10 cellular contexts compared by ENCODE assay signal in genomic region chrX:13008189-13008533, GRCh38. TPM values are rescaled to one million over a fixed set of nuclear protein-coding genes. Genes with fewer than 3 reads are reported as not detected.
DNase-seq lines count a peak whose midpoint lies in the region; ATAC-seq and TF ChIP-seq lines count a peak whose summit lies in the region.
"Had no signal": no experiment of that assay in that cellular context is flagged by ENCODE, and none has a peak within 500 bp of the region (broad histone marks: within the 10 kb centered on the region; RNA-seq: fewer than 3 reads in every experiment).

No MANE protein-coding gene starts in this region.

- no peaks in the 10 kb centered on the region for H3K79me1 ChIP-seq in IMR-90 (ENCODE audit: low read depth in 1 of 2, low read length in 2 of 2)

- in situ Hi-C loops in IMR-90 (cut with MboI; ENCODE audit: low sequenced_read_pairs): no loop called here

- no peaks in the 10 kb centered on the region for H3K9me3 Mint-ChIP-seq in activated CD8-positive, alpha-beta memory T cell treated with anti-CD3 and anti-CD28 coated beads, Interleukin-2, amount 10 ng/mL, durations not matched to agents 7 days and 5 days (ENCODE audit: low read depth)
- H3K9me3 Mint-ChIP-seq in activated T-helper 17 cell treated with anti-CD3 and anti-CD28 coated beads, Interleukin-2, amount 50 U/mL, for 72 hours: no peaks in the 10 kb centered on the region

- TF ChIP-seq POLR2A in IMR-90 (IDR thresholded peaks at IDR 0.05; ENCODE audit: low read depth, low read length) (no peak), stomach (IDR thresholded peaks at IDR 0.05) (no peak)

- H3K14ac ChIP-seq in IMR-90 (replicated peaks; ENCODE audit: low read depth, low read length): no peak overlapping the region

- no peak overlapping the region for H3K23ac ChIP-seq in IMR-90 (ENCODE audit: low read depth, low read length)

- H3K56ac ChIP-seq in IMR-90 (ENCODE audit: extremely low read depth, insufficient read depth, low read length): no peak overlapping the region

- H2BK5ac ChIP-seq in IMR-90 (ENCODE audit: low read depth, low read length, poor library complexity, severe bottlenecking): no peak overlapping the region

- peak overlapping the region; percentile 16 for H2AFZ ChIP-seq in IMR-90 (replicated peaks; ENCODE audit: low read length, poor library complexity)

- H3K27ac ChIP-seq in IMR-90 (ENCODE audit: insufficient read depth, low read length) (peak overlapping the region; percentile 26; the same call in 1 of the 2 replicates), stomach (peak overlapping the region in 4 of 5 donors; percentile 31 to 61 (median 56))
- H3K27ac ChIP-seq: SK-N-MC had no signal

- H3K36me3 Mint-ChIP-seq in activated CD8-positive, alpha-beta memory T cell treated with anti-CD3 and anti-CD28 coated beads, Interleukin-2, amount 10 ng/mL, durations not matched to agents 7 days and 5 days: peaks cover under 1% of the 10 kb centered on the region
- peaks cover 6% of the 10 kb centered on the region for H3K36me3 Mint-ChIP-seq in activated T-helper 17 cell treated with anti-CD3 and anti-CD28 coated beads, Interleukin-2, amount 50 U/mL, for 72 hours (ENCODE audit: low read depth)

- no peak overlapping the region for H3K4me3 ChIP-seq in IMR-90 (ENCODE audit: insufficient read depth, low read depth, low read length)
- H3K4me3 ChIP-seq in stomach: no peak overlapping the region
- H3K4me3 ChIP-seq: SK-N-MC had no signal

- H4K91ac ChIP-seq in IMR-90 (ENCODE audit: insufficient read depth, low read depth, low read length): peak overlapping the region; percentile 30

- no peak for TF ChIP-seq EP300 in stomach (IDR thresholded peaks at IDR 0.05)

- H3K4ac ChIP-seq in IMR-90 (ENCODE audit: low read depth, low read length): peak overlapping the region; percentile 26; the same call in 1 of the 2 replicates

- H4K20me1 ChIP-seq in IMR-90 (ENCODE audit: insufficient read depth, low read length): no peaks in the 10 kb centered on the region

- H3K4me1 Mint-ChIP-seq in activated CD8-positive, alpha-beta memory T cell treated with anti-CD3 and anti-CD28 coated beads, Interleukin-2, amount 10 ng/mL, durations not matched to agents 7 days and 5 days: peaks cover 66% of the 10 kb centered on the region
- peaks cover 37% of the 10 kb centered on the region for H3K4me1 Mint-ChIP-seq in activated T-helper 17 cell treated with anti-CD3 and anti-CD28 coated beads, Interleukin-2, amount 50 U/mL, for 72 hours

- H2BK15ac ChIP-seq in IMR-90 (ENCODE audit: low read depth, low read length): no peak overlapping the region; the same call in 2 of the 3 replicates

- WGBS in IMR-90 (ENCODE audit: extremely low coverage in 2 of 2, insufficient read length in 1 of 2), 2 experiments: no CpG with 5 or more reads among the region's 2 CpGs
- 42 to 52% (median 48%) methylated on average over 2 of the region's 2 CpGs for WGBS in stomach, 5 donors

- no peak for DNase-seq in activated CD8-positive, alpha-beta memory T cell treated with anti-CD3 and anti-CD28 coated beads, Interleukin-2, amount 10 ng/mL, durations not matched to agents 7 days and 5 days
- DNase-seq in activated CD8-positive, alpha-beta memory T cell treated with anti-CD3 and anti-CD28 coated beads, Interleukin-2, amount 50 U/mL, for 4 hours: no peak
- peak; percentile 34 for DNase-seq in IMR-90
- no peak for DNase-seq in stomach
- DNase-seq in SW 1271 (lab: John Stamatoyannopoulos, UW): no peak
- no peak for DNase-seq in activated gamma-delta T cell treated with Interleukin-2 at 50 U/mL for 16 hours
- DNase-seq: NCI-H1048 had no signal

- no peak overlapping the region for H3K4me3 Mint-ChIP-seq in activated CD8-positive, alpha-beta memory T cell treated with anti-CD3 and anti-CD28 coated beads, Interleukin-2, amount 10 ng/mL, durations not matched to agents 7 days and 5 days
- peak overlapping the region; percentile 82 for H3K4me3 Mint-ChIP-seq in activated T-helper 17 cell treated with anti-CD3 and anti-CD28 coated beads, Interleukin-2, amount 50 U/mL, for 72 hours

- CTCF ChIA-PET in activated CD8-positive, alpha-beta memory T cell treated with anti-CD3 and anti-CD28 coated beads, Interleukin-2, amount 10 ng/mL, durations not matched to agents 7 days and 5 days (lab: Charles Lee): no interaction called here
- CTCF ChIA-PET in IMR-90 (lab: Yijun Ruan, JAX): no interaction called here

- no peak overlapping the region for H2AK5ac ChIP-seq in IMR-90 (ENCODE audit: low read depth, low read length)

- peak overlapping the region; percentile 72 for H2BK20ac ChIP-seq in IMR-90 (ENCODE audit: low read depth, low read length)

- dilution Hi-C loops in IMR-90 (cut with HindIII; ENCODE audit: low sequenced_read_pairs, unreplicated experiment): no loop called here

- no peak overlapping the region for H4K5ac ChIP-seq in IMR-90 (ENCODE audit: low read depth, low read length)

- no peak for TF ChIP-seq RAD21 in IMR-90 (IDR thresholded peaks at IDR 0.05; ENCODE audit: low read length)

- TF ChIP-seq CTCF in IMR-90 (conservative IDR thresholded peaks at IDR 0.05; ENCODE audit: low read depth, low read length) (no peak), stomach (IDR thresholded peaks at IDR 0.05) (no peak)

- POLR2A ChIA-PET in IMR-90 (lab: Charles Lee; ENCODE audit: unreplicated experiment): no interaction called here

- H3K27me3 ChIP-seq in IMR-90 (ENCODE audit: control insufficient read depth, insufficient read depth, low read length) (no peaks in the 10 kb centered on the region), stomach (no peaks in the 10 kb centered on the region)

- intact Hi-C loops in IMR-90 (cut with micrococcal nuclease): no loop called here
- intact Hi-C loops in stomach (cut with DNase I; ENCODE audit: low total_unique reads): no loop called here

- H3K36me3 ChIP-seq in IMR-90 (ENCODE audit: control insufficient read depth, insufficient read depth, low read length) (no peaks in the 10 kb centered on the region), stomach (no peaks in the 10 kb centered on the region)

- H3K9me1 ChIP-seq in IMR-90 (ENCODE audit: insufficient read depth, low read length): peaks cover 3% of the 10 kb centered on the region; the same call in 1 of the 2 replicates

- no peak overlapping the region for H3K9ac ChIP-seq in IMR-90 (ENCODE audit: low read depth, low read length)

- H3K18ac ChIP-seq in IMR-90 (ENCODE audit: low read depth, low read length): no peak overlapping the region

- H3K4me1 ChIP-seq in IMR-90 (ENCODE audit: control insufficient read depth, insufficient read depth, low read length): peaks cover 7% of the 10 kb centered on the region
- H3K4me1 ChIP-seq in stomach: peaks cover 0 to 51% (median 26%) of the 10 kb centered on the region in 4 donors

- no peaks in the 10 kb centered on the region for H3K27me3 Mint-ChIP-seq in activated CD8-positive, alpha-beta memory T cell treated with anti-CD3 and anti-CD28 coated beads, Interleukin-2, amount 10 ng/mL, durations not matched to agents 7 days and 5 days
- H3K27me3 Mint-ChIP-seq in activated T-helper 17 cell treated with anti-CD3 and anti-CD28 coated beads, Interleukin-2, amount 50 U/mL, for 72 hours: no peaks in the 10 kb centered on the region

- peak overlapping the region; percentile 32 for H3K4me2 ChIP-seq in IMR-90 (ENCODE audit: low read depth, low read length)

- peak overlapping the region; percentile 42 for H3K27ac Mint-ChIP-seq in activated CD8-positive, alpha-beta memory T cell treated with anti-CD3 and anti-CD28 coated beads, Interleukin-2, amount 10 ng/mL, durations not matched to agents 7 days and 5 days
- no peak overlapping the region for H3K27ac Mint-ChIP-seq in activated T-helper 17 cell treated with anti-CD3 and anti-CD28 coated beads, Interleukin-2, amount 50 U/mL, for 72 hours

- H4K8ac ChIP-seq in IMR-90 (ENCODE audit: low read depth in 2 of 2, low read length in 2 of 2): peak overlapping the region in 1 of 2 experiments; percentile 47; a peak in 1 of 4 replicates

- no TSS peak for BruUV-seq in IMR-90 (replicated peaks; lab: Mats Ljungman, UMichigan)

- ATAC-seq in activated CD8-positive, alpha-beta memory T cell treated with anti-CD3 and anti-CD28 coated beads, Interleukin-2, amount 10 ng/mL, durations not matched to agents 7 days and 5 days: no peak
- ATAC-seq in IMR-90 (ENCODE audit: low read depth): peak; percentile 76
- ATAC-seq in activated T-helper 17 cell treated with anti-CD3 and anti-CD28 coated beads, Interleukin-2, amount 50 U/mL, for 72 hours (replicated peaks): no peak
- ATAC-seq in HG03378 (IDR thresholded peaks at IDR 0.05; ENCODE audit: unreplicated experiment): no peak

- H3K9me3 ChIP-seq in IMR-90 (ENCODE audit: control insufficient read depth, insufficient read depth, low read length): no peaks in the 10 kb centered on the region
- H3K9me3 ChIP-seq in stomach: no peaks in the 10 kb centered on the region

- peak overlapping the region; percentile 41; the same call in 1 of the 2 replicates for H2BK120ac ChIP-seq in IMR-90 (ENCODE audit: low read depth, low read length)

- peak overlapping the region; percentile 8 for H2AK9ac ChIP-seq in IMR-90 (replicated peaks; ENCODE audit: low read depth, low read length, poor library complexity)

RNA-seq across cellular contexts. Expression of gene TMSB4X, which starts 33.3 kb away (rescaled TPM):
- 1,000 to 10,000 TPM; 6,072 to 7,639 TPM for total RNA-seq in activated CD8-positive, alpha-beta memory T cell treated with anti-CD3 and anti-CD28 coated beads, Interleukin-2, amount 10 ng/mL, durations not matched to agents 7 days and 5 days
- total RNA-seq in IMR-90 (2012; rRNA removed): 9,222 and 11,116 TPM in 2 replicates
- 4,133 and 4,648 TPM in 2 replicates for polyA plus RNA-seq in IMR-90 (2012; rRNA removed)
- 4,164 and 9,036 TPM in 2 replicates for polyA plus RNA-seq in IMR-90 (2012; cell fraction: cytosol; rRNA removed)
- 567 and 1,669 TPM in 2 replicates for polyA plus RNA-seq in IMR-90 (2012; cell fraction: nucleus; rRNA removed; ENCODE audit: low replicate concordance)
- total RNA-seq in activated T-helper 17 cell treated with anti-CD3 and anti-CD28 coated beads, Interleukin-2, amount 50 U/mL, for 72 hours: 1,000 to 10,000 TPM; 6,631 to 7,873 TPM
- total RNA-seq in stomach: 1,000 to 10,000 TPM; 1,734 to 4,964 (median 2,895) TPM
- over 10,000 TPM in 2 of 3 donors, 1,000 to 10,000 TPM in 1; 4,831 to 14,609 (median 13,196) TPM for polyA plus RNA-seq in stomach

RNA-seq across cellular contexts. Expression of gene FAM9C, which starts 36.3 kb away (rescaled TPM):
- total RNA-seq in activated CD8-positive, alpha-beta memory T cell treated with anti-CD3 and anti-CD28 coated beads, Interleukin-2, amount 10 ng/mL, durations not matched to agents 7 days and 5 days: not detected
- total RNA-seq in IMR-90 (2012; rRNA removed) (not detected in 2 replicates), stomach (under 1 TPM in 1 of 5 donors, not detected in 4; 0.18 TPM)
- polyA plus RNA-seq in IMR-90 (2012; rRNA removed) (not detected in 2 replicates), stomach (under 1 TPM in 1 of 3 donors, not detected in 2; 0.31 TPM)
- not detected in 2 replicates for polyA plus RNA-seq in IMR-90 (2012; cell fraction: cytosol; rRNA removed)
- polyA plus RNA-seq in IMR-90 (2012; cell fraction: nucleus; rRNA removed; ENCODE audit: low replicate concordance): not detected in 2 replicates
- total RNA-seq in activated T-helper 17 cell treated with anti-CD3 and anti-CD28 coated beads, Interleukin-2, amount 50 U/mL, for 72 hours: under 1 TPM in 1 of 2 donors, not detected in 1; 0.21 TPM
